In the genomic region with DNA sequence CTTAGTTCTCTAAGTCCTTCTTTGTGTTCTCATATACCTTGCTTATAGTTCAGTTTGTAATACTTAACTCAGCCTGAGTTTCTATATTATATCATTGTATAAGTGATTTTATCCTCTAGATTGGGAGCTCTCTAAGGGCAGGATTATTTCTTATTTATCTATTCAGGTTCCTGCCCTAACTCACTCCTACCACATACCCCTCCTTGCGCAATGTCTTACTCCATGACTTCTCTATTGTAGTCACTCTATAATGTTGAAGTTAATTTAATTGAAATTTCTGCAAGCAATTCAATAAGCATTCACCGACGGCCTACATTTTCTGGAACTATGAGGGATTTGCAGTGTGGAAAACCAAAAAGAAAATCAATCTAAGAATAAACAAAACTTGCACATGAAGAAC, we compare ENCODE assay signal across 2 cellular contexts.
TF ChIP-seq lines count a peak whose summit lies in the region.

No MANE protein-coding gene starts in this region.

TF ChIP-seq in IMR-90, 13 proteins besides CTCF, POLR2A, EP300 and RAD21:
- TF ChIP-seq MXI1 (IDR thresholded peaks at IDR 0.05; ENCODE audit: borderline replicate concordance, low read depth, low read length): no peak
- peak; percentile 64 for TF ChIP-seq CEBPB (IDR thresholded peaks at IDR 0.05; ENCODE audit: low read depth, low read length)
- TF ChIP-seq USF2 (IDR thresholded peaks at IDR 0.05; ENCODE audit: low read depth, low read length): no peak
- no peak for TF ChIP-seq NFE2L2 (IDR thresholded peaks at IDR 0.05; ENCODE audit: low read depth, low read length)
- no peak for TF ChIP-seq SMC3 (IDR thresholded peaks at IDR 0.05; ENCODE audit: low read depth, low read length)

TF ChIP-seq in H1, 55 proteins besides CTCF, POLR2A, EP300 and RAD21:
- TF ChIP-seq CEBPB (IDR thresholded peaks at IDR 0.05; ENCODE audit: low read depth, low read length) (peak; percentile 81), SIRT6 (IDR thresholded peaks at IDR 0.05; ENCODE audit: low read length) (no peak)
